Comparison of ENCODE assay signal across 8 cellular contexts in genomic region chr9:100098241-100098886, GRCh38. TPM values are rescaled to one million over a fixed set of nuclear protein-coding genes. Genes with fewer than 3 reads are reported as not detected.
A peak's percentile ranks its signal among the peaks of the same experiment; 100 is the strongest.
DNase-seq lines count a peak whose midpoint lies in the region; ATAC-seq and TF ChIP-seq lines count a peak whose summit lies in the region.

No MANE protein-coding gene starts in this region.

- DNase-seq in BE2C = peak; percentile 53
- peak; percentile 50 for DNase-seq in NCI-H510A treated with DMSO at 0.1 percent for 48 hours (lab: John Stamatoyannopoulos, UW)
- peak; percentile 3 for DNase-seq in activated T-cell treated with anti-CD3 and anti-CD28 coated beads for 4 hours
- peak; percentile 68 to 77 for DNase-seq in erythroblast (lab: John Stamatoyannopoulos, UW)
- DNase-seq in mucosa of gallbladder (ENCODE audit: low spot score) = peak; percentile 61
- peak; percentile 82 for DNase-seq in testis

- H3K36me3 ChIP-seq in BE2C (no peaks in the 10 kb centered on the region), testis (ENCODE audit: low read depth, missing control alignments) (no peaks in the 10 kb centered on the region)

- H3K4me1 ChIP-seq in BE2C (no peaks in the 10 kb centered on the region), testis (peaks cover 8% of the 10 kb centered on the region)

- 0 to 1% methylated on average over 27 to 34 of the region's 34 CpGs for WGBS in testis, 2 donors

- TF ChIP-seq CTCF in BE2C (IDR thresholded peaks at IDR 0.05; ENCODE audit: low read depth, low read length) (no peak), testis (IDR thresholded peaks at IDR 0.05) (no peak)

- TF ChIP-seq POLR2A in erythroblast (IDR thresholded peaks at IDR 0.05; ENCODE audit: low read length) (no peak), testis (IDR thresholded peaks at IDR 0.05) (no peak)

- peak overlapping the region; percentile 99 for H3K4me3 ChIP-seq in BE2C (ENCODE audit: low read depth, low read length)
- H3K4me3 ChIP-seq in testis = peak overlapping the region; percentile 94 to 97

- peak; percentile 3 for ATAC-seq in GM18870 (IDR thresholded peaks at IDR 0.05; ENCODE audit: unreplicated experiment)
- peak; percentile 19 for ATAC-seq in HG03432 (IDR thresholded peaks at IDR 0.05; ENCODE audit: unreplicated experiment)

- H3K27me3 ChIP-seq in BE2C (no peaks in the 10 kb centered on the region), testis (no peaks in the 10 kb centered on the region)

- intact Hi-C loops in testis (cut with DNase I; ENCODE audit: low total_unique reads) = no loop called here

- H3K27ac ChIP-seq in testis = peak overlapping the region; percentile 78 to 87

- H3K9me3 ChIP-seq in BE2C (no peaks in the 10 kb centered on the region), testis (no peaks in the 10 kb centered on the region)

RNA-seq across cellular contexts. Expression of gene ERP44, which starts 0.4 kb away (rescaled TPM):
- polyA plus RNA-seq in BE2C (2012; ENCODE audit: insufficient read depth, insufficient read length, low read depth) = 15.0 TPM
- total RNA-seq in mucosa of gallbladder = 26.3 TPM
- 10 to 100 TPM; 14.6 to 18.3 TPM for total RNA-seq in testis
- polyA plus RNA-seq in testis (ENCODE audit: insufficient read depth, low read depth, low replicate concordance) = 17.8 TPM

RNA-seq across cellular contexts. Expression of gene INVS, which starts 0.7 kb away (rescaled TPM):
- polyA plus RNA-seq in BE2C (2012; ENCODE audit: insufficient read depth, insufficient read length, low read depth) = 4.8 TPM
- total RNA-seq in mucosa of gallbladder (26.4 TPM), testis (10 to 100 TPM; 31.7 to 37.1 TPM)
- polyA plus RNA-seq in testis (ENCODE audit: insufficient read depth, low read depth, low replicate concordance) = 13.3 TPM

Comparison
In these comparisons a context has a peak if more than half of its experiments do, and no peak if none do; other contexts are left out.
1. Peak in every context shown above with its lines: DNase-seq, ATAC-seq, H3K4me3 ChIP-seq and H3K27ac ChIP-seq.
2. DNase-seq: peak in every context shown above with its lines; median percentile 82 in testis; 72 in erythroblast; 61 in mucosa of gallbladder; 53 in BE2C; 50 in NCI-H510A treated with DMSO at 0.1 percent for 48 hours; 3 in activated T-cell treated with anti-CD3 and anti-CD28 coated beads for 4 hours.